ENCODE assay signal across 8 cellular contexts in the genomic region with DNA sequence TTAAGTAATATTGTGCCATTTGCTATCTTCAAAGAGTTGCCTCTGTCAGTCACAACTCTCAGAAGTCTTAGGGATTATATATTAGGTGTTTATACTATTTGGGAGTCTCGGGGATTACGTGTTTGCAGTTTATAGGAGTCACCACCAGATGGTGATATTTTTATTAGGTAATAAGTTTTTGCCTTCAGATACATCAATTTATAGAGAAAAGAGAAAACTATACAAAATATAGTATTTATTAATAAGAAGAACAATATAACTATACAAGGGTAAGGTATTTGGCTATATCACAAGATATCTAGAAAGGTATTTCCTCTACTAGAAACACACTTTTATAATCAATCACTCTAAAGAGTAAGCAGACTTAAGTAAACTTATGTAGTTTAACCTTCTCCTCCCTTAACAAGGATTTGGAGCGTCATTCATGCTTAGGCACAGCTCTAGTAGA. TPM values are rescaled to one million over a fixed set of nuclear protein-coding genes. Genes with fewer than 3 reads are reported as not detected.
DNase-seq lines count a peak whose midpoint lies in the region; ATAC-seq, FAIRE-seq and TF ChIP-seq lines count a peak whose summit lies in the region.

No MANE protein-coding gene starts in this region.

- H3K9me3 ChIP-seq in mammary epithelial cell (replicated peaks; ENCODE audit: insufficient read depth, low read length), result no peaks in the 10 kb centered on the region

- no peak overlapping the region for H3K4me2 ChIP-seq in mammary epithelial cell (ENCODE audit: insufficient read depth, low read depth, low read length)

- CTCF ChIA-PET in mammary epithelial cell (lab: Charles Lee; ENCODE audit: low non-redundant PET), result no interaction called here

- H3K79me2 ChIP-seq in mammary epithelial cell (ENCODE audit: insufficient read depth, low read length), result no peaks in the 10 kb centered on the region

- DNase-seq in COR-L47 (lab: John Stamatoyannopoulos, UW) (peak; percentile 27), NCI-H446 (lab: John Stamatoyannopoulos, UW) (peak; percentile 33 to 42), mammary epithelial cell (peak; percentile 28), midbrain (lab: John Stamatoyannopoulos, UW) (peak; percentile 33), GM19239 (ENCODE audit: insufficient read length, low spot score) (no peak)
- DNase-seq in stimulated activated naive CD8-positive, alpha-beta T cell treated with anti-CD3 and anti-CD28 coated beads, Interleukin-15, amount 100 ng/mL, for 72 hours, result no peak

- no peaks in the 10 kb centered on the region for H3K27me3 ChIP-seq in mammary epithelial cell (ENCODE audit: insufficient read depth, low read length)

- no peak overlapping the region for H3K4me3 Mint-ChIP-seq in stimulated activated naive CD8-positive, alpha-beta T cell treated with anti-CD3 and anti-CD28 coated beads, Interleukin-15, amount 100 ng/mL, for 72 hours

- ATAC-seq in GM21723 (IDR thresholded peaks at IDR 0.05; ENCODE audit: unreplicated experiment) (peak; percentile 65), HG03442 (IDR thresholded peaks at IDR 0.05; ENCODE audit: unreplicated experiment) (no peak)
- ATAC-seq in stimulated activated naive CD8-positive, alpha-beta T cell treated with anti-CD3 and anti-CD28 coated beads, Interleukin-15, amount 100 ng/mL, for 72 hours, result no peak

- no peaks in the 10 kb centered on the region for H4K20me1 ChIP-seq in mammary epithelial cell (ENCODE audit: insufficient read depth, low read length)

- in situ Hi-C loops in mammary epithelial cell (cut with MboI; ENCODE audit: low sequenced_read_pairs in 2 of 2), result loop anchor here (25.0 kb wide), 4 partner anchors 377 to 1002 kb away; no protein-coding TSS in a partner anchor

- H3K27ac Mint-ChIP-seq in stimulated activated naive CD8-positive, alpha-beta T cell treated with anti-CD3 and anti-CD28 coated beads, Interleukin-15, amount 100 ng/mL, for 72 hours, result no peak overlapping the region

- H2AFZ ChIP-seq in mammary epithelial cell (ENCODE audit: low read depth, low read length), result no peak overlapping the region

- H3K9ac ChIP-seq in mammary epithelial cell (ENCODE audit: insufficient read depth, low read length), result no peak overlapping the region

- 2% methylated on average over 3 of the region's 3 CpGs for WGBS in mammary epithelial cell (ENCODE audit: low coverage, missing lambda C conversion rate)

- no peaks in the 10 kb centered on the region for H3K9me3 Mint-ChIP-seq in stimulated activated naive CD8-positive, alpha-beta T cell treated with anti-CD3 and anti-CD28 coated beads, Interleukin-15, amount 100 ng/mL, for 72 hours

- no peaks in the 10 kb centered on the region for H3K4me1 ChIP-seq in mammary epithelial cell (ENCODE audit: insufficient read depth, low read length)

- no peaks in the 10 kb centered on the region for H3K27me3 Mint-ChIP-seq in stimulated activated naive CD8-positive, alpha-beta T cell treated with anti-CD3 and anti-CD28 coated beads, Interleukin-15, amount 100 ng/mL, for 72 hours

- no peak overlapping the region for H3K27ac ChIP-seq in mammary epithelial cell (ENCODE audit: insufficient read depth, low read depth, low read length)

- no peak overlapping the region for H3K4me3 ChIP-seq in mammary epithelial cell (replicated peaks in 1 of 3; ENCODE audit: insufficient read depth in 1 of 3, low read depth in 2 of 3, low read length in 3 of 3)

- intact Hi-C loops in mammary epithelial cell (cut with micrococcal nuclease), result loop anchor here (1.0 to 10.0 kb wide), 3 partner anchors 411 to 990 kb away; no protein-coding TSS in a partner anchor

- H3K4me1 Mint-ChIP-seq in stimulated activated naive CD8-positive, alpha-beta T cell treated with anti-CD3 and anti-CD28 coated beads, Interleukin-15, amount 100 ng/mL, for 72 hours, result no peaks in the 10 kb centered on the region

- TF ChIP-seq CTCF in mammary epithelial cell (conservative IDR thresholded peaks at IDR 0.05 in 1 of 2, IDR thresholded peaks at IDR 0.05 in 1 of 2; ENCODE audit: extremely low read depth in 1 of 2, insufficient read depth in 1 of 2, low read depth in 1 of 2, low read length in 2 of 2), result peak; percentile 41 to 60

- FAIRE-seq in GM19239 (lab: Jason Lieb, UNC), result no peak

- no TSS peak for BruUV-seq in mammary epithelial cell (replicated peaks; lab: Mats Ljungman, UMichigan)

- dilution Hi-C loops in mammary epithelial cell (cut with HindIII; ENCODE audit: low sequenced_read_pairs), result no loop called here

- H3K36me3 ChIP-seq in mammary epithelial cell (ENCODE audit: insufficient read depth, low read length), result no peaks in the 10 kb centered on the region

RNA-seq across cellular contexts. Expression of gene DHX36, which starts 10.7 kb away (rescaled TPM):
- 10 to 100 TPM; 50.8 to 63.1 TPM for total RNA-seq in mammary epithelial cell
- 34.0 TPM for polyA plus RNA-seq in mammary epithelial cell
- 59.7 TPM for polyA minus RNA-seq in mammary epithelial cell

Comparison
In these comparisons a context has a peak if more than half of its experiments do, and no peak if none do; other contexts are left out.
1. DNase-seq: peak in COR-L47 (single experiment), NCI-H446 (2 of 2), mammary epithelial cell (single experiment) and midbrain (single experiment); none in stimulated activated naive CD8-positive, alpha-beta T cell treated with anti-CD3 and anti-CD28 coated beads, Interleukin-15, amount 100 ng/mL, for 72 hours (0 of 2) and GM19239 (single experiment).